ENCODE assay signal across 9 cellular contexts in genomic region chr12:49126852-49127763, GRCh38. TPM values are rescaled to one million over a fixed set of nuclear protein-coding genes. Genes with fewer than 3 reads are reported as not detected.
DNase-seq lines count a peak whose midpoint lies in the region; ATAC-seq and TF ChIP-seq lines count a peak whose summit lies in the region.
"Had no signal": no experiment of that assay in that cellular context is flagged by ENCODE, and none has a peak within 500 bp of the region (broad histone marks: within the 10 kb centered on the region; RNA-seq: fewer than 3 reads in every experiment).

No MANE protein-coding gene starts in this region.

- no peaks in the 10 kb centered on the region for H3K9me3 ChIP-seq in CD4-positive, alpha-beta memory T cell (ENCODE audit: control insufficient read depth in 1 of 2, low read length in 2 of 2)
- no peaks in the 10 kb centered on the region for H3K9me3 ChIP-seq in GM23248 (ENCODE audit: low read depth)
- no peaks in the 10 kb centered on the region for H3K9me3 ChIP-seq in RWPE2 (ENCODE audit: severe bottlenecking)
- H3K9me3 ChIP-seq in endodermal cell (ENCODE audit: control insufficient read depth, low read length) = no peaks in the 10 kb centered on the region
- no peaks in the 10 kb centered on the region for H3K9me3 ChIP-seq in H9 (ENCODE audit: control insufficient read depth, low read depth, low read length)

- H3K9ac ChIP-seq in GM23248 (no peak overlapping the region), endodermal cell (ENCODE audit: extremely low read depth, low read length, poor library complexity, severe bottlenecking) (no peak overlapping the region), H9 (ENCODE audit: extremely low read depth, insufficient read length, low read length) (no peak overlapping the region)

- H2BK15ac ChIP-seq in H9 (ENCODE audit: low read depth, low read length) = no peak overlapping the region

- peaks cover 28% of the 10 kb centered on the region for H3K36me3 ChIP-seq in CD4-positive, alpha-beta memory T cell (ENCODE audit: insufficient read depth, low read length)
- H3K36me3 ChIP-seq in GM23248 (ENCODE audit: low read depth) (peaks cover 27% of the 10 kb centered on the region), RWPE2 (ENCODE audit: low read depth) (peaks cover 42% of the 10 kb centered on the region), endodermal cell (ENCODE audit: control insufficient read depth, insufficient read depth, low read length) (peaks cover 37% of the 10 kb centered on the region)

- TF ChIP-seq CTCF in RWPE2 (IDR thresholded peaks at IDR 0.05; ENCODE audit: poor library complexity, severe bottlenecking) = no peak
- TF ChIP-seq CTCF in endodermal cell (conservative IDR thresholded peaks at IDR 0.05) = no peak
- TF ChIP-seq CTCF in H9 (conservative IDR thresholded peaks at IDR 0.05) = no peak

- peaks cover 8% of the 10 kb centered on the region for H3K23me2 ChIP-seq in H9 (ENCODE audit: insufficient read length, low read depth, low read length, poor library complexity, severe bottlenecking)

- in situ Hi-C loops in GM23248 (cut with MboI) = no loop called here

- no peak overlapping the region for H4K8ac ChIP-seq in H9 (replicated peaks; ENCODE audit: insufficient read length, low read depth, low read length)

- 80 to 82% methylated on average over 4 of the region's 4 CpGs for WGBS in GM23248 (ENCODE audit: low coverage in 1 of 2, low lambda C conversion rate in 2 of 2, missing lambda C conversion rate in 2 of 2), 2 experiments
- 89 to 95% methylated on average over 4 of the region's 4 CpGs for WGBS in endodermal cell (ENCODE audit: insufficient coverage in 1 of 2, insufficient read length in 1 of 2), 2 experiments
- WGBS in H9 (ENCODE audit: extremely low coverage, insufficient read length, low lambda C conversion rate) = no CpG with 5 or more reads among the region's 4 CpGs

- no peak overlapping the region for H2BK120ac ChIP-seq in H9 (ENCODE audit: low read depth, low read length, poor library complexity, severe bottlenecking)

- no peak overlapping the region for H3K14ac ChIP-seq in H9 (ENCODE audit: insufficient read depth, low read length)

- no peaks in the 10 kb centered on the region for H3K27me3 Mint-ChIP-seq in CD4-positive, alpha-beta memory T cell
- H3K27me3 Mint-ChIP-seq in endodermal cell (ENCODE audit: insufficient read depth) = no peaks in the 10 kb centered on the region
- H3K27me3 Mint-ChIP-seq in H9 (ENCODE audit: low read depth) = no peaks in the 10 kb centered on the region; the same call in 1 of the 2 replicates

- ATAC-seq in RWPE2 (ENCODE audit: low read depth) = no peak
- ATAC-seq in HG02981 (IDR thresholded peaks at IDR 0.05; ENCODE audit: unreplicated experiment) = no peak
- ATAC-seq in HG03025 (IDR thresholded peaks at IDR 0.05; ENCODE audit: low FRiP score, unreplicated experiment) = no peak
- no peak for ATAC-seq in HG03139 (IDR thresholded peaks at IDR 0.05; ENCODE audit: unreplicated experiment)

- H4K91ac ChIP-seq in H9 (ENCODE audit: insufficient read length, low read depth, low read length) = no peak overlapping the region

- H2AK5ac ChIP-seq in H9 (ENCODE audit: insufficient read length, low read length) = no peak overlapping the region

- no peak overlapping the region for H2BK12ac ChIP-seq in H9 (ENCODE audit: insufficient read length, low read depth, low read length)

- H3K4me3 Mint-ChIP-seq in CD4-positive, alpha-beta memory T cell = peak overlapping the region in 4 of 8 donors; percentile 24 to 61 (median 51)
- no peak overlapping the region for H3K4me3 Mint-ChIP-seq in endodermal cell
- peak overlapping the region in 1 of 2 experiments; percentile 35; a peak in 2 of 5 replicates for H3K4me3 Mint-ChIP-seq in H9

- H4K20me1 ChIP-seq in GM23248 (ENCODE audit: insufficient read depth) = peaks cover 12% of the 10 kb centered on the region; the same call in 1 of the 2 replicates
- no peaks in the 10 kb centered on the region for H4K20me1 ChIP-seq in H9 (ENCODE audit: control insufficient read depth, insufficient read depth, insufficient read length)

- H2AFZ ChIP-seq in GM23248 (no peak overlapping the region), H9 (ENCODE audit: low read length) (no peak overlapping the region)

- no peak overlapping the region for H2BK20ac ChIP-seq in H9 (ENCODE audit: low read depth, low read length, poor library complexity, severe bottlenecking)

- peaks cover 31 to 42% of the 10 kb centered on the region in 2 donors for H3K36me3 Mint-ChIP-seq in CD4-positive, alpha-beta memory T cell
- peaks cover 38% of the 10 kb centered on the region for H3K36me3 Mint-ChIP-seq in endodermal cell (ENCODE audit: low read depth)
- H3K36me3 Mint-ChIP-seq in H9 (ENCODE audit: insufficient read depth in 1 of 3, low read depth in 3 of 3) = peaks cover 31 to 45% (median 40%) of the 10 kb centered on the region in 3 experiments

- no peak overlapping the region for H3K23ac ChIP-seq in H9 (ENCODE audit: insufficient read length, low read depth, low read length)

- no peak overlapping the region for H3K4ac ChIP-seq in H9 (ENCODE audit: low read depth, low read length)

- H3K9me2 ChIP-seq in GM23248 (ENCODE audit: insufficient read depth) = no peaks in the 10 kb centered on the region

- H3K56ac ChIP-seq in H9 (ENCODE audit: insufficient read length, low read depth, low read length) = no peak overlapping the region

- H3K79me2 ChIP-seq in GM23248 (ENCODE audit: insufficient read depth) (peaks cover 30% of the 10 kb centered on the region), H9 (ENCODE audit: insufficient read depth, low read length) (no peaks in the 10 kb centered on the region; the same call in 1 of the 2 replicates)

- H3K79me1 ChIP-seq in H9 (ENCODE audit: insufficient read depth, low read depth, low read length, poor library complexity, severe bottlenecking) = peaks cover 3% of the 10 kb centered on the region

- no peak overlapping the region for H4K5ac ChIP-seq in H9 (ENCODE audit: insufficient read length, low read depth, low read length)

- H3K27me3 ChIP-seq in CD4-positive, alpha-beta memory T cell (ENCODE audit: insufficient read depth, low read length) = no peaks in the 10 kb centered on the region
- H3K27me3 ChIP-seq in GM23248 (replicated peaks; ENCODE audit: insufficient read depth) (no peaks in the 10 kb centered on the region), RWPE2 (ENCODE audit: insufficient read depth, poor library complexity, severe bottlenecking) (no peaks in the 10 kb centered on the region), endodermal cell (ENCODE audit: control insufficient read depth, insufficient read depth, low read length, poor library complexity, severe bottlenecking) (no peaks in the 10 kb centered on the region), H9 (ENCODE audit: insufficient read depth, low read length) (no peaks in the 10 kb centered on the region)

- peaks cover 21 to 52% (median 31%) of the 10 kb centered on the region in 4 donors for H3K4me1 Mint-ChIP-seq in CD4-positive, alpha-beta memory T cell
- H3K4me1 Mint-ChIP-seq in endodermal cell (peaks cover 15% of the 10 kb centered on the region), H9 (peaks cover 9 to 16% of the 10 kb centered on the region in 2 experiments)

- POLR2A ChIA-PET in CD4-positive, alpha-beta memory T cell (lab: Charles Lee; ENCODE audit: partially characterized antibody) = interaction anchor here (0.8 to 7.3 kb wide), 6 partner anchors 13 to 62 kb away, joined by 3 to 394 read pairs (median 3); partner anchors contain the start of genes LMBR1L and TUBA1A

- H3F3A ChIP-seq in GM23248 (ENCODE audit: insufficient read depth) = peaks cover 47% of the 10 kb centered on the region

- CTCF ChIA-PET in CD4-positive, alpha-beta memory T cell (lab: Charles Lee; ENCODE audit: partially characterized antibody) = interaction anchor here (0.6 to 2.1 kb wide), 7 partner anchors 9 to 83 kb away, joined by 3 to 10 read pairs (median 3); no protein-coding TSS in a partner anchor

- H3K4me1 ChIP-seq in CD4-positive, alpha-beta memory T cell (ENCODE audit: insufficient read depth, low read length) = peaks cover 32% of the 10 kb centered on the region
- peaks cover 11% of the 10 kb centered on the region; the same call in 1 of the 2 replicates for H3K4me1 ChIP-seq in GM23248 (ENCODE audit: insufficient read depth)
- no peaks in the 10 kb centered on the region for H3K4me1 ChIP-seq in RWPE2 (ENCODE audit: insufficient read depth, poor library complexity, severe bottlenecking)
- no peaks in the 10 kb centered on the region for H3K4me1 ChIP-seq in endodermal cell (ENCODE audit: control insufficient read depth, insufficient read depth, low read length)
- H3K4me1 ChIP-seq in H9 (ENCODE audit: insufficient read depth, low read length) = peaks cover 2% of the 10 kb centered on the region; the same call in 1 of the 2 replicates

- H3T11ph ChIP-seq in H9 (ENCODE audit: low read length) = no peak overlapping the region

- peaks cover 0 to 6% (median 0%) of the 10 kb centered on the region in 8 donors for H3K9me3 Mint-ChIP-seq in CD4-positive, alpha-beta memory T cell
- peaks cover 2% of the 10 kb centered on the region for H3K9me3 Mint-ChIP-seq in endodermal cell
- no peaks in the 10 kb centered on the region for H3K9me3 Mint-ChIP-seq in H9

- H2BK5ac ChIP-seq in H9 (ENCODE audit: insufficient read length, low read length) = no peak overlapping the region

- no peak overlapping the region for H3K18ac ChIP-seq in H9 (ENCODE audit: insufficient read length, low read depth, low read length)

- intact Hi-C loops in CD4-positive, alpha-beta memory T cell (cut with micrococcal nuclease) = no loop called here

- no peak overlapping the region for H3K4me3 ChIP-seq in CD4-positive, alpha-beta memory T cell (ENCODE audit: low read length in 2 of 2)
- H3K4me3 ChIP-seq in GM23248 = no peak overlapping the region
- no peak overlapping the region for H3K4me3 ChIP-seq in RWPE2 (ENCODE audit: severe bottlenecking)
- no peak overlapping the region for H3K4me3 ChIP-seq in endodermal cell (ENCODE audit: low read length)

- peak overlapping the region; percentile 60 to 92 (median 81) for H3K27ac Mint-ChIP-seq in CD4-positive, alpha-beta memory T cell
- peak overlapping the region; percentile 29 for H3K27ac Mint-ChIP-seq in endodermal cell
- peak overlapping the region in 1 of 3 experiments; percentile 91; a peak in 2 of 7 replicates for H3K27ac Mint-ChIP-seq in H9

- DNase-seq in CD4-positive, alpha-beta memory T cell = no peak
- DNase-seq in GM23248 (peak; percentile 11), RWPE2 (ENCODE audit: low spot score) (no peak), endodermal cell (no peak), H9 (no peak)
- DNase-seq: NCI-H187 treated with DMSO at 0.1 percent for 48 hours had no signal

- H3K4me2 ChIP-seq in GM23248 (ENCODE audit: unreplicated experiment) (no peak overlapping the region), H9 (ENCODE audit: insufficient read depth, insufficient read length, low read length) (no peak overlapping the region)

- peak overlapping the region; percentile 5 for H3K27ac ChIP-seq in CD4-positive, alpha-beta memory T cell (ENCODE audit: low read depth, low read length)
- H3K27ac ChIP-seq in GM23248 (peak overlapping the region; percentile 22; the same call in 1 of the 2 replicates), RWPE2 (ENCODE audit: poor library complexity, severe bottlenecking) (peak overlapping the region; percentile 27), endodermal cell (ENCODE audit: low read depth, low read length) (no peak overlapping the region), H9 (ENCODE audit: insufficient read length, low read depth, low read length) (no peak overlapping the region)

RNA-seq across cellular contexts. Expression of gene TUBA1B, which starts 4.1 kb away (rescaled TPM):
- total RNA-seq in CD4-positive, alpha-beta memory T cell = 100 to 1,000 TPM; 332 to 361 TPM
- 100 to 1,000 TPM; 411 to 573 TPM for polyA plus RNA-seq in CD4-positive, alpha-beta memory T cell
- 1,598 and 1,776 TPM in 2 replicates for total RNA-seq in GM23248 (2014; rRNA removed; shearing (Covaris generic))
- 1,195 and 1,237 TPM in 2 replicates for polyA plus RNA-seq in GM23248 (2016; fragmentation: Nextera tagmentation; extraction: Ambion mirVana)
- 1,000 to 10,000 TPM; 1,474 to 1,587 TPM for total RNA-seq in endodermal cell
- 3,020 TPM for polyA plus RNA-seq in endodermal cell (2013, experiment 1 of 2)
- polyA plus RNA-seq in endodermal cell (2013, experiment 2 of 2) = 2,902 TPM
- 2,063 and 2,102 TPM in 2 replicates for total RNA-seq in H9 (2021)

RNA-seq across cellular contexts. Expression of gene LMBR1L, which starts 16.5 kb away (rescaled TPM):
- total RNA-seq in CD4-positive, alpha-beta memory T cell = 100 to 1,000 TPM; 222 to 226 TPM
- polyA plus RNA-seq in CD4-positive, alpha-beta memory T cell = 10 to 100 TPM; 35.9 to 46.5 TPM
- 22.0 and 62.9 TPM in 2 replicates for total RNA-seq in GM23248 (2014; rRNA removed; shearing (Covaris generic))
- polyA plus RNA-seq in GM23248 (2016; fragmentation: Nextera tagmentation; extraction: Ambion mirVana) = 28.2 and 31.6 TPM in 2 replicates
- total RNA-seq in endodermal cell (10 to 100 TPM; 89.5 to 98.6 TPM), H9 (2021) (50.4 and 55.1 TPM in 2 replicates)
- polyA plus RNA-seq in endodermal cell (2013, experiment 1 of 2) = 124 TPM
- polyA plus RNA-seq in endodermal cell (2013, experiment 2 of 2) = 83.6 TPM

RNA-seq across cellular contexts. Expression of gene DHH, which starts 32.5 kb away (rescaled TPM):
- under 1 TPM; 0.35 to 0.44 TPM for total RNA-seq in CD4-positive, alpha-beta memory T cell
- not detected for polyA plus RNA-seq in CD4-positive, alpha-beta memory T cell
- total RNA-seq in GM23248 (2014; rRNA removed; shearing (Covaris generic)) = not detected in 2 replicates
- not detected in 2 replicates for polyA plus RNA-seq in GM23248 (2016; fragmentation: Nextera tagmentation; extraction: Ambion mirVana)
- total RNA-seq in endodermal cell = under 1 TPM; 0.15 to 0.51 TPM
- polyA plus RNA-seq in endodermal cell (2013, experiment 1 of 2) = 0.18 TPM
- 0.21 TPM for polyA plus RNA-seq in endodermal cell (2013, experiment 2 of 2)
- 0.13 and 0.20 TPM in 2 replicates for total RNA-seq in H9 (2021)

RNA-seq across cellular contexts. Expression of gene RHEBL1, which starts 57.3 kb away (rescaled TPM):
- 1 to 10 TPM; 2.7 to 2.9 TPM for total RNA-seq in CD4-positive, alpha-beta memory T cell
- polyA plus RNA-seq in CD4-positive, alpha-beta memory T cell = 10 to 100 TPM in 1 of 2 donors, 1 to 10 TPM in 1; 9.2 to 10.5 TPM
- total RNA-seq in GM23248 (2014; rRNA removed; shearing (Covaris generic)) = 0.86 and 1.1 TPM in 2 replicates
- 0.63 and 0.65 TPM in 2 replicates for polyA plus RNA-seq in GM23248 (2016; fragmentation: Nextera tagmentation; extraction: Ambion mirVana)
- total RNA-seq in endodermal cell (1 to 10 TPM; 2.5 to 3.2 TPM), H9 (2021) (4.0 and 4.1 TPM in 2 replicates)
- 4.1 TPM for polyA plus RNA-seq in endodermal cell (2013, experiment 1 of 2)
- 3.7 TPM for polyA plus RNA-seq in endodermal cell (2013, experiment 2 of 2)

Comparison
In these comparisons a context has a peak if more than half of its experiments do, and no peak if none do; other contexts are left out.
1. H3K27ac ChIP-seq: peak in CD4-positive, alpha-beta memory T cell (single experiment), GM23248 (single experiment) and RWPE2 (single experiment); none in endodermal cell (single experiment) and H9 (single experiment).